ENCODE assay signal across 11 cellular contexts in the genomic region with DNA sequence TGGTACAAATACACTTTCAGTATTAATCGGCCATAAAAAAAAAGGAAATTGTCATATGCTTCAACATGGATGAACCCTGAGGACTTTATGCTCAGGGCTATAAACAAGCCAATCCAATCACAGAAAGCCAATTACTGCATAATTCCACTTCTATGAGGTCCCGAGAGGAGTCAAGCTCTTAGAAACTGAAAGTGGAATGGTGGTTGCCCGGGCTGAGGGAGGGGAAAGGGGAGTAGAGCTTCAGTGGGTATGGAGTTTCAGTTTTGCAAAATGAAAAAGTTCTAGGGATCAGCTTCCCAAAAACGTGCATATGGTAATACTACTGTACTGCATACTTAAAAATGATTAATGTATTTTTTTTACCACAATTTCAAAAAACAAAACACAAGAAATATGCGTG. TPM values are rescaled to one million over a fixed set of nuclear protein-coding genes. Genes with fewer than 3 reads are reported as not detected.
DNase-seq lines count a peak whose midpoint lies in the region; ATAC-seq, FAIRE-seq and TF ChIP-seq lines count a peak whose summit lies in the region.
"Had no signal": no experiment of that assay in that cellular context is flagged by ENCODE, and none has a peak within 500 bp of the region (broad histone marks: within the 10 kb centered on the region; RNA-seq: fewer than 3 reads in every experiment).

No MANE protein-coding gene starts in this region.

- H3K9me3 ChIP-seq in T-helper 17 cell (ENCODE audit: control insufficient read depth, low read length, poor library complexity, severe bottlenecking): no peaks in the 10 kb centered on the region
- H3K9me3 ChIP-seq in iPS-15b (ENCODE audit: control insufficient read depth, insufficient read depth, low read length): no peaks in the 10 kb centered on the region
- no peaks in the 10 kb centered on the region for H3K9me3 ChIP-seq in smooth muscle cell (replicated peaks; ENCODE audit: low read depth)

- WGBS in smooth muscle cell (ENCODE audit: low lambda C conversion rate): 81% methylated on average over 5 of the region's 5 CpGs

- no peak overlapping the region for H3K4me2 ChIP-seq in smooth muscle cell

- peaks cover 18% of the 10 kb centered on the region for H3K4me1 Mint-ChIP-seq in T-helper 17 cell

- peaks cover 64% of the 10 kb centered on the region for H4K20me1 ChIP-seq in smooth muscle cell (ENCODE audit: low read depth)

- DNase-seq in GM18507 (ENCODE audit: extremely low spot score, insufficient read length, low read depth) (no peak), T-helper 17 cell (no peak), smooth muscle cell (lab: John Stamatoyannopoulos, UW; ENCODE audit: unreplicated experiment) (no peak), SIG-M5 (lab: John Stamatoyannopoulos, UW) (no peak), NCI-H226 (no peak)
- DNase-seq: dorsolateral prefrontal cortex, NCI-H1105 treated with DMSO at 0.1 percent for 48 hours had no signal

- H3K4me3 ChIP-seq in iPS-15b (ENCODE audit: low read depth, low read length): no peak overlapping the region
- H3K4me3 ChIP-seq in smooth muscle cell: no peak overlapping the region

- TF ChIP-seq CTCF in smooth muscle cell (IDR thresholded peaks at IDR 0.05; ENCODE audit: borderline replicate concordance, insufficient read depth, poor library complexity, severe bottlenecking): no peak

- H3K4me1 ChIP-seq in iPS-15b (ENCODE audit: control insufficient read depth, insufficient read depth, low read length) (no peaks in the 10 kb centered on the region), smooth muscle cell (ENCODE audit: low read depth) (no peaks in the 10 kb centered on the region)

- peak; percentile 80 for FAIRE-seq in GM18507 (lab: Jason Lieb, UNC)

- H3K27me3 ChIP-seq in iPS-15b (ENCODE audit: control insufficient read depth, insufficient read depth, low read length) (no peaks in the 10 kb centered on the region), smooth muscle cell (ENCODE audit: low read depth) (no peaks in the 10 kb centered on the region)
- H3K27me3 ChIP-seq: dorsolateral prefrontal cortex had no signal

- no peaks in the 10 kb centered on the region for H3F3A ChIP-seq in smooth muscle cell (ENCODE audit: low read depth)

- H2AFZ ChIP-seq in smooth muscle cell (ENCODE audit: low read depth): no peak overlapping the region

- H3K36me3 ChIP-seq in iPS-15b (ENCODE audit: control insufficient read depth, insufficient read depth, low read length): peaks cover 23% of the 10 kb centered on the region
- no peaks in the 10 kb centered on the region for H3K36me3 ChIP-seq in smooth muscle cell (ENCODE audit: low read depth)

- peak overlapping the region; percentile 7 for H3K27ac ChIP-seq in smooth muscle cell (ENCODE audit: low read depth)

- peaks cover 18% of the 10 kb centered on the region for H3K79me2 ChIP-seq in smooth muscle cell (ENCODE audit: low read depth)

- H3K27me3 Mint-ChIP-seq in T-helper 17 cell: no peaks in the 10 kb centered on the region

- no peaks in the 10 kb centered on the region for H3K36me3 Mint-ChIP-seq in T-helper 17 cell (ENCODE audit: low read depth)

- peak; percentile 41 for ATAC-seq in T-helper 17 cell
- ATAC-seq in GM21381 (IDR thresholded peaks at IDR 0.05; ENCODE audit: unreplicated experiment): no peak
- ATAC-seq in GM19452 (IDR thresholded peaks at IDR 0.05; ENCODE audit: unreplicated experiment): no peak
- ATAC-seq: Right ventricle myocardium inferior had no signal

- H3K4me3 Mint-ChIP-seq in T-helper 17 cell: no peak overlapping the region

- H3K9ac ChIP-seq in iPS-15b (ENCODE audit: low read depth, low read length) (peak overlapping the region; percentile 12), smooth muscle cell (ENCODE audit: low read depth) (no peak overlapping the region)

- peak overlapping the region; percentile 8 for H3K27ac Mint-ChIP-seq in T-helper 17 cell

RNA-seq across cellular contexts. Expression of gene RNF34, which starts 52.0 kb away (rescaled TPM):
- 10 to 100 TPM; 63.8 to 63.9 TPM for total RNA-seq in T-helper 17 cell
- total RNA-seq in smooth muscle cell: 24.0 and 24.2 TPM in 2 replicates
- polyA plus RNA-seq in smooth muscle cell: 19.4 and 24.7 TPM in 2 replicates
